Comparison of ENCODE assay signal across 15 cellular contexts in genomic region chr22:42877597-42878340, GRCh38.
"Had no signal": no experiment of that assay in that cellular context is flagged by ENCODE, and none has a peak within 500 bp of the region (broad histone marks: within the 10 kb centered on the region; RNA-seq: fewer than 3 reads in every experiment).

No MANE protein-coding gene starts in this region.

- H3K4me1 ChIP-seq: suprapubic skin had no signal

- H3K4me3 ChIP-seq: coronary artery, esophagus squamous epithelium, suprapubic skin had no signal

- ATAC-seq: activated CD8-positive, alpha-beta T cell treated with anti-CD3 and anti-CD28 coated beads for 36 hours; activated naive CD4-positive, alpha-beta T cell treated with anti-CD3 and anti-CD28 coated beads, Interleukin-2, amount 50 U/mL, for 72 hours; activated T-cell treated with anti-CD3 and anti-CD28 coated beads, Interleukin-2, amount 50 U/mL, for 4 hours; naive thymus-derived CD8-positive, alpha-beta T cell; T-helper 17 cell; WTC11 had no signal

- H3K9me3 ChIP-seq: esophagus squamous epithelium, suprapubic skin had no signal

- H3K27me3 ChIP-seq: esophagus squamous epithelium, suprapubic skin had no signal

- H3K27ac ChIP-seq: coronary artery, esophagus squamous epithelium, suprapubic skin had no signal

- DNase-seq: activated CD4-positive, alpha-beta T cell treated with anti-CD3 and anti-CD28 coated beads for 48 hours; activated CD8-positive, alpha-beta T cell treated with anti-CD3 and anti-CD28 coated beads for 36 hours; activated effector memory CD4-positive, alpha-beta T cell treated with anti-CD3 and anti-CD28 coated beads, Interleukin-2, amount 50 U/mL, for 16 hours; activated T-cell treated with anti-CD3 and anti-CD28 coated beads, Interleukin-2, amount 50 U/mL, for 4 hours; amniotic stem cell; esophagus squamous epithelium; hippocampal formation; kidney; naive thymus-derived CD8-positive, alpha-beta T cell; small intestine; T-helper 17 cell had no signal
